In the genomic region with DNA sequence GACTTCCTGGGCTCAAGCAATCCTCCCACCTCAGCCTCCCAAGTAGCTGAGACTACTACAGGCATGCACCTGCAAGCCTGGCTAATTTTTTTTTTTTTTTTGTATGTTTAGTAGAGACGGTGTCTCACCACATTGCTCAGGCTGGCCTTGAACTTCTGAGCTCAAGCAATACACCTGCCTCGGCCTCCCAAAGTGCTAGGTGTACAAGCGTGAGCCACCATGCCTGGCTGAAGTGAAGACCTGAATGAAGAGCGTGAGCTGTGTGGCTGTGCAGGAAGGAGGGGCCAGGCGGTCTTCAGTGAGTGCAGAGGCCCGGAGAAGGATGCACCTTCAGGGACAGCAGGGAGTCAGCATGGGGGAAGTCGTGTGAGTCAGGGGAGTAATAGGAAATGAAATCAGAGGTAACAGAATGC, we compare ENCODE assay signal across 23 cellular contexts. TPM values are rescaled to one million over a fixed set of nuclear protein-coding genes. Genes with fewer than 3 reads are reported as not detected.
DNase-seq lines count a peak whose midpoint lies in the region; ATAC-seq, FAIRE-seq and TF ChIP-seq lines count a peak whose summit lies in the region.
"Had no signal": no experiment of that assay in that cellular context is flagged by ENCODE, and none has a peak within 500 bp of the region (broad histone marks: within the 10 kb centered on the region; RNA-seq: fewer than 3 reads in every experiment).

No MANE protein-coding gene starts in this region.

- H3K4me3 Mint-ChIP-seq in WTC11: no peak overlapping the region
- H3K4me3 Mint-ChIP-seq: activated T-helper 1 cell treated with anti-CD3 and anti-CD28 coated beads, Interleukin-12 subunit alpha, Interleukin-12 subunit beta, Interleukin-2, Interleukin-4 antibody, amounts not matched to agents 30 ng/mL and 10 ng/mL and 1 ng/mL, durations not matched to agents 14 hours and 24 hours and 36 hours; neural progenitor cell; stimulated activated effector memory CD8-positive, alpha-beta T cell treated with anti-CD3 and anti-CD28 coated beads, Interleukin-12 subunit alpha, Interleukin-12 subunit beta, amount 100 ng/mL, for 72 hours had no signal

- H2AK5ac ChIP-seq in IMR-90 (ENCODE audit: low read depth, low read length): peak overlapping the region; percentile 49; the same call in 1 of the 2 replicates

- H2BK5ac ChIP-seq in IMR-90 (ENCODE audit: low read depth, low read length, poor library complexity, severe bottlenecking): peak overlapping the region; percentile 49

- no peaks in the 10 kb centered on the region for H3K36me3 ChIP-seq in IMR-90 (ENCODE audit: control insufficient read depth, insufficient read depth, low read length)
- no peaks in the 10 kb centered on the region for H3K36me3 ChIP-seq in fibroblast of lung (ENCODE audit: control insufficient read depth, insufficient read depth, low read length)
- no peaks in the 10 kb centered on the region for H3K36me3 ChIP-seq in esophagus squamous epithelium
- H3K36me3 ChIP-seq: lower lobe of right lung, neural progenitor cell, suprapubic skin had no signal

- H3K9me1 ChIP-seq in IMR-90 (ENCODE audit: insufficient read depth, low read length): peaks cover 15% of the 10 kb centered on the region

- 72% methylated on average over 2 of the region's 7 CpGs; no CpG with 5 or more reads in 1 of the 2 experiments for WGBS in IMR-90 (ENCODE audit: extremely low coverage in 2 of 2, insufficient read length in 1 of 2), 2 experiments
- WGBS in esophagus squamous epithelium, 2 donors: 57 to 78% methylated on average over 4 to 7 of the region's 7 CpGs

- BruUV-seq in IMR-90 (replicated peaks; lab: Mats Ljungman, UMichigan): no TSS peak

- no peaks in the 10 kb centered on the region for H4K20me1 ChIP-seq in IMR-90 (ENCODE audit: insufficient read depth, low read length)
- no peaks in the 10 kb centered on the region for H4K20me1 ChIP-seq in fibroblast of lung (ENCODE audit: control insufficient read depth, extremely low read depth, insufficient read depth, low read length)

- intact Hi-C loops in IMR-90 (cut with micrococcal nuclease) (loop anchor here (10.0 kb wide), 2 partner anchors 375 to 545 kb away; partner anchors contain the start of genes BAZ1A and FAM177A1), esophagus squamous epithelium (cut with DNase I) (loop anchor here (10.0 kb wide), 1 partner anchor 755 kb away; no protein-coding TSS in a partner anchor)

- H3K27ac ChIP-seq in IMR-90 (ENCODE audit: insufficient read depth, low read length) (no peak overlapping the region), fibroblast of lung (ENCODE audit: insufficient read depth, low read length) (peak overlapping the region; percentile 1), esophagus squamous epithelium (no peak overlapping the region)
- H3K27ac ChIP-seq: lower lobe of right lung, neural progenitor cell, psoas muscle, suprapubic skin had no signal

- peak overlapping the region; percentile 94 for H2BK120ac ChIP-seq in IMR-90 (ENCODE audit: low read depth, low read length)

- TF ChIP-seq POLR2A in IMR-90 (IDR thresholded peaks at IDR 0.05; ENCODE audit: low read depth, low read length) (no peak), esophagus squamous epithelium (IDR thresholded peaks at IDR 0.05) (no peak), GM12892 (IDR thresholded peaks at IDR 0.05; ENCODE audit: low read depth, low read length) (no peak)

- no peak for FAIRE-seq in GM12892 (lab: Jason Lieb, UNC)
- FAIRE-seq: kidney had no signal

- H3K4me1 Mint-ChIP-seq in WTC11: peaks cover 21% of the 10 kb centered on the region

- H3K27ac Mint-ChIP-seq in WTC11: no peak overlapping the region
- H3K27ac Mint-ChIP-seq: activated T-helper 1 cell treated with anti-CD3 and anti-CD28 coated beads, Interleukin-12 subunit alpha, Interleukin-12 subunit beta, Interleukin-2, Interleukin-4 antibody, amounts not matched to agents 30 ng/mL and 10 ng/mL and 1 ng/mL, durations not matched to agents 14 hours and 24 hours and 36 hours; neural progenitor cell; stimulated activated effector memory CD8-positive, alpha-beta T cell treated with anti-CD3 and anti-CD28 coated beads, Interleukin-12 subunit alpha, Interleukin-12 subunit beta, amount 100 ng/mL, for 72 hours had no signal

- H3K27me3 ChIP-seq in IMR-90 (ENCODE audit: control insufficient read depth, insufficient read depth, low read length) (no peaks in the 10 kb centered on the region), fibroblast of lung (ENCODE audit: control insufficient read depth, insufficient read depth, low read length) (no peaks in the 10 kb centered on the region), esophagus squamous epithelium (no peaks in the 10 kb centered on the region)
- H3K27me3 ChIP-seq: neural progenitor cell, suprapubic skin had no signal

- peak; percentile 18; the same call in 1 of the 2 replicates for ATAC-seq in IMR-90 (ENCODE audit: low read depth)
- peak; percentile 61 for ATAC-seq in WTC11
- ATAC-seq: lower lobe of right lung; psoas muscle; stimulated activated effector memory CD8-positive, alpha-beta T cell treated with anti-CD3 and anti-CD28 coated beads, Interleukin-12 subunit alpha, Interleukin-12 subunit beta, amount 100 ng/mL, for 72 hours had no signal

- peak overlapping the region; percentile 84 for H2AK9ac ChIP-seq in IMR-90 (replicated peaks; ENCODE audit: low read depth, low read length, poor library complexity)

- TF ChIP-seq CTCF in IMR-90 (conservative IDR thresholded peaks at IDR 0.05; ENCODE audit: low read depth, low read length) (no peak), WTC11 (IDR thresholded peaks at IDR 0.05) (no peak), fibroblast of lung (conservative IDR thresholded peaks at IDR 0.05 in 1 of 2, IDR thresholded peaks at IDR 0.05 in 1 of 2; ENCODE audit: low read depth in 1 of 2, low read length in 2 of 2) (no peak), esophagus squamous epithelium (IDR thresholded peaks at IDR 0.05) (no peak)

- H3K9me3 ChIP-seq in IMR-90 (ENCODE audit: control insufficient read depth, insufficient read depth, low read length): peaks cover 3% of the 10 kb centered on the region
- no peaks in the 10 kb centered on the region for H3K9me3 ChIP-seq in fibroblast of lung (ENCODE audit: control insufficient read depth, insufficient read depth, low read depth, low read length)
- no peaks in the 10 kb centered on the region for H3K9me3 ChIP-seq in esophagus squamous epithelium
- H3K9me3 ChIP-seq: lower lobe of right lung, psoas muscle, suprapubic skin had no signal

- POLR2A ChIA-PET in IMR-90 (lab: Charles Lee; ENCODE audit: unreplicated experiment): no interaction called here
- POLR2A ChIA-PET in WTC11 (lab: Charles Lee): interaction anchor here (0.7 kb wide), 1 partner anchor 722 kb away, joined by 3 read pairs; no protein-coding TSS in a partner anchor

- peak overlapping the region; percentile 88 for H2BK20ac ChIP-seq in IMR-90 (ENCODE audit: low read depth, low read length)

- H3K79me2 ChIP-seq in fibroblast of lung (ENCODE audit: control insufficient read depth, insufficient read depth, low read length): no peaks in the 10 kb centered on the region

- H2BK15ac ChIP-seq in IMR-90 (ENCODE audit: low read depth, low read length): peak overlapping the region; percentile 31; the same call in 1 of the 3 replicates

- H3K4me1 ChIP-seq in IMR-90 (ENCODE audit: control insufficient read depth, insufficient read depth, low read length): peaks cover 13% of the 10 kb centered on the region
- peaks cover 7% of the 10 kb centered on the region for H3K4me1 ChIP-seq in fibroblast of lung (ENCODE audit: control insufficient read depth, extremely low read depth, insufficient read depth, low read length)
- peaks cover 0 to 7% (median 0%) of the 10 kb centered on the region in 3 donors for H3K4me1 ChIP-seq in esophagus squamous epithelium
- H3K4me1 ChIP-seq: neural progenitor cell, psoas muscle had no signal

- CTCF ChIA-PET in IMR-90 (lab: Yijun Ruan, JAX) (no interaction called here), WTC11 (lab: Charles Lee) (interaction anchor here (0.6 to 1.2 kb wide), 4 partner anchors 14 to 268 kb away, joined by 3 to 6 read pairs (median 4); no protein-coding TSS in a partner anchor)

- H3K18ac ChIP-seq in IMR-90 (ENCODE audit: low read depth, low read length): no peak overlapping the region

- H4K91ac ChIP-seq in IMR-90 (ENCODE audit: insufficient read depth, low read depth, low read length): peak overlapping the region; percentile 84

- H3K79me1 ChIP-seq in IMR-90 (ENCODE audit: low read depth in 1 of 2, low read length in 2 of 2): no peaks in the 10 kb centered on the region; a peak in 1 of 4 replicates

- H3K14ac ChIP-seq in IMR-90 (replicated peaks; ENCODE audit: low read depth, low read length): peak overlapping the region; percentile 48; the same call in 1 of the 2 replicates

- H4K5ac ChIP-seq in IMR-90 (ENCODE audit: low read depth, low read length): no peak overlapping the region

- no peak overlapping the region for H3K23ac ChIP-seq in IMR-90 (ENCODE audit: low read depth, low read length)

- no peak overlapping the region for H3K4me3 ChIP-seq in IMR-90 (ENCODE audit: insufficient read depth, low read depth, low read length)
- H3K4me3 ChIP-seq in fibroblast of lung (replicated peaks in 1 of 4; ENCODE audit: control extremely low read depth in 1 of 4, insufficient read depth in 1 of 4, low read depth in 3 of 4, low read length in 4 of 4): no peak overlapping the region
- H3K4me3 ChIP-seq in esophagus squamous epithelium: no peak overlapping the region
- H3K4me3 ChIP-seq: lower lobe of right lung, neural progenitor cell, psoas muscle, suprapubic skin had no signal

- peak overlapping the region; percentile 71 for H2AFZ ChIP-seq in IMR-90 (replicated peaks; ENCODE audit: low read length, poor library complexity)
- H2AFZ ChIP-seq in fibroblast of lung (ENCODE audit: low read length): no peak overlapping the region
- H2AFZ ChIP-seq: neural progenitor cell had no signal

- peak overlapping the region; percentile 83 for H3K4ac ChIP-seq in IMR-90 (ENCODE audit: low read depth, low read length)

- TF ChIP-seq RAD21 in IMR-90 (IDR thresholded peaks at IDR 0.05; ENCODE audit: low read length): no peak

- DNase-seq in ACHN (peak; percentile 82), IMR-90 (no peak), WTC11 (ENCODE audit: low spot score) (no peak), fibroblast of lung (ENCODE audit: low read depth in 2 of 2) (peak in 1 of 2 donors; percentile 56), AML-193 (lab: John Stamatoyannopoulos, UW) (no peak), esophagus squamous epithelium (lab: John Stamatoyannopoulos, UW) (no peak), NCI-H748 (lab: John Stamatoyannopoulos, UW; ENCODE audit: unreplicated experiment) (no peak), GM12892 (ENCODE audit: insufficient read length) (no peak)
- DNase-seq: activated CD4-positive, alpha-beta T cell treated with anti-CD3 and anti-CD28 coated beads for 48 hours; activated naive CD4-positive, alpha-beta T cell treated with anti-CD3 and anti-CD28 coated beads, Interleukin-2, amount 50 U/mL, for 16 hours; central memory CD4-positive, alpha-beta T cell; erythroblast; GF-D8; kidney; lower lobe of right lung; NCI-H1105 treated with DMSO at 0.1 percent for 48 hours; NCI-H2081; psoas muscle; stimulated activated CD4-positive, alpha-beta T cell treated with anti-CD3 and anti-CD28 coated beads, Interleukin-1b, Interleukin-23, amount 100 ng/mL, for 48 hours had no signal

- in situ Hi-C loops in ACHN (cut with HindIII; ENCODE audit: low pct_ligation_motif_present, low pct_unique_long_range_greater_than_20kb, low sequenced_read_pairs): loop anchor here (25.0 kb wide), 1 partner anchor 257 kb away; no protein-coding TSS in a partner anchor
- in situ Hi-C loops in IMR-90 (cut with MboI; ENCODE audit: low sequenced_read_pairs): loop anchor here (25.0 kb wide), 1 partner anchor 757 kb away; no protein-coding TSS in a partner anchor

- H3K27me3 Mint-ChIP-seq in WTC11 (ENCODE audit: low read depth): no peaks in the 10 kb centered on the region

- H4K8ac ChIP-seq in IMR-90 (ENCODE audit: low read depth in 2 of 2, low read length in 2 of 2): peak overlapping the region; percentile 13 to 81; a peak in 2 of 4 replicates

- peaks cover 9% of the 10 kb centered on the region for H3K9me3 Mint-ChIP-seq in WTC11
- H3K9me3 Mint-ChIP-seq: neural progenitor cell; stimulated activated effector memory CD8-positive, alpha-beta T cell treated with anti-CD3 and anti-CD28 coated beads, Interleukin-12 subunit alpha, Interleukin-12 subunit beta, amount 100 ng/mL, for 72 hours had no signal

- dilution Hi-C loops in IMR-90 (cut with HindIII; ENCODE audit: low sequenced_read_pairs, unreplicated experiment): no loop called here

- H3K9ac ChIP-seq in IMR-90 (ENCODE audit: low read depth, low read length) (no peak overlapping the region), fibroblast of lung (ENCODE audit: insufficient read depth, low read length) (no peak overlapping the region)
- H3K9ac ChIP-seq: neural progenitor cell had no signal

- H3K56ac ChIP-seq in IMR-90 (ENCODE audit: extremely low read depth, insufficient read depth, low read length): peak overlapping the region; percentile 35; the same call in 1 of the 2 replicates

- no peaks in the 10 kb centered on the region for H3K36me3 Mint-ChIP-seq in WTC11
- H3K36me3 Mint-ChIP-seq: neural progenitor cell had no signal

- H3K4me2 ChIP-seq in IMR-90 (ENCODE audit: low read depth, low read length) (no peak overlapping the region), fibroblast of lung (ENCODE audit: extremely low read depth, insufficient read depth, low read length) (no peak overlapping the region)
- H3K4me2 ChIP-seq: neural progenitor cell had no signal

RNA-seq across cellular contexts. Expression of gene NFKBIA, which starts 14.9 kb away (rescaled TPM):
- total RNA-seq in IMR-90 (2012; rRNA removed) (97.1 and 102 TPM in 2 replicates), WTC11 (2021) (29.3 to 32.1 TPM (median 31.3 TPM) in 3 replicates), fibroblast of lung (67.9 and 73.4 TPM in 2 replicates), esophagus squamous epithelium (100 to 1,000 TPM; 139 to 441 (median 298) TPM)
- polyA plus RNA-seq in IMR-90 (2012; rRNA removed) (71.1 and 76.5 TPM in 2 replicates), fibroblast of lung (17.7 and 26.9 TPM in 2 replicates)
- polyA plus RNA-seq in IMR-90 (2012; cell fraction: cytosol; rRNA removed): 88.2 and 125 TPM in 2 replicates
- 272 and 345 TPM in 2 replicates for polyA plus RNA-seq in IMR-90 (2012; cell fraction: nucleus; rRNA removed; ENCODE audit: low replicate concordance)
- 22.0 and 27.5 TPM in 2 replicates for polyA plus RNA-seq in fibroblast of lung (2012)
- polyA minus RNA-seq in fibroblast of lung (ENCODE audit: low replicate concordance): 131 and 148 TPM in 2 replicates
- 229 TPM for polyA plus RNA-seq in GM12892 (2012; ENCODE audit: missing spikeins)
